Comparison of ENCODE assay signal across 8 cellular contexts in genomic region chr3:107660316-107660976, GRCh38.
A peak's percentile ranks its signal among the peaks of the same experiment; 100 is the strongest.
DNase-seq lines count a peak whose midpoint lies in the region; ATAC-seq, FAIRE-seq and TF ChIP-seq lines count a peak whose summit lies in the region.

No MANE protein-coding gene starts in this region.

- TF ChIP-seq CTCF in AG09319 (IDR thresholded peaks at IDR 0.05; ENCODE audit: low read depth, low read length) (peak; percentile 64), fibroblast of mammary gland (conservative IDR thresholded peaks at IDR 0.05; ENCODE audit: control insufficient read depth, insufficient read depth, low read depth, low read length) (peak; percentile 79)

- FAIRE-seq in RCC 7860 (lab: Jason Lieb, UNC): peak; percentile 82

- DNase-seq in AG09319 (ENCODE audit: extremely low read depth, low read depth) (peak; percentile 34), H4 (ENCODE audit: low spot score) (peak; percentile 39), RCC 7860 (ENCODE audit: low spot score) (peak; percentile 29), fibroblast of mammary gland (ENCODE audit: low read depth) (peak; percentile 80), stromal cell of bone marrow (ENCODE audit: low read depth) (peak; percentile 45), hepatic stellate cell (ENCODE audit: low spot score) (no peak)

- no peak for ATAC-seq in HG03442 (IDR thresholded peaks at IDR 0.05; ENCODE audit: unreplicated experiment)
- no peak for ATAC-seq in HG02642 (IDR thresholded peaks at IDR 0.05; ENCODE audit: poor library complexity, unreplicated experiment)

- no peak overlapping the region for H3K4me3 ChIP-seq in fibroblast of mammary gland (ENCODE audit: control insufficient read depth, low read depth, low read length)
